In the genomic region with DNA sequence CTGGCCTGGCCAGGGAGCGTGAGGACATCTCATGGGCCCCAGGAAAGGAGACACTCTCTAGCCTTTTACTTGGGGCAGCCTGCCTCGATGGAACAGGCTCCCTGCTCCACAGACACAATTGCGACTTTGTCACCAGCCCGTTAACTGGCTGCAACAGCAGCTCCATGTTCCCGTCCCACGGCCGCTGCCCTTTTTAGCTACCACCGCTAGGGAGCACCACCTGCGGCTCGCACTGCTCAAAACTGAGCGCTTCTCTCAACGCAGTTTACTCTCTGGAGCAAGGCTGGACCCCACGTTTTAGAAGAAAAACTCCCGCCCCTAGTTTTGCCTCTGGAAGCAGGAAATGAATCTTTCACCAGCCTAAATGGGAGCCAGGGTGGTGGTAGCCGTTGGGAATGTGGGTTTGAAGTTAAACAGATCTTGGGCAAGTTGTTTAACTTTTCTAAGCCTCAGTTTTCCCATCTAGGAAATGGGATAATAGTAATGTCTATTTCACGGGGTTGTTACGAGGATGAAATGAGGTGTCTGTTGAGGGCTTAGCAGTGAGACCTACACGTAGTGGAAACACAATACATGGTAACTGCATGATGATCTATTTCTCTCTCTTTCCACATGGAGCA, we compare ENCODE assay signal across 10 cellular contexts. TPM values are rescaled to one million over a fixed set of nuclear protein-coding genes. Genes with fewer than 3 reads are reported as not detected.
DNase-seq lines count a peak whose midpoint lies in the region; ATAC-seq, FAIRE-seq and TF ChIP-seq lines count a peak whose summit lies in the region.
"Had no signal": no experiment of that assay in that cellular context is flagged by ENCODE, and none has a peak within 500 bp of the region (broad histone marks: within the 10 kb centered on the region; RNA-seq: fewer than 3 reads in every experiment).

No MANE protein-coding gene starts in this region.

- peaks cover 6 to 24% (median 15%) of the 10 kb centered on the region in 3 donors for H3K27me3 Mint-ChIP-seq in immature natural killer cell (ENCODE audit: low read depth in 3 of 3)
- H3K27me3 Mint-ChIP-seq in CD8-positive, alpha-beta T cell (ENCODE audit: low read depth): peaks cover 22% of the 10 kb centered on the region

- H3K9me3 ChIP-seq in CD8-positive, alpha-beta T cell (ENCODE audit: low read length): no peaks in the 10 kb centered on the region

- no peaks in the 10 kb centered on the region for H3K36me3 Mint-ChIP-seq in immature natural killer cell
- H3K36me3 Mint-ChIP-seq in CD8-positive, alpha-beta T cell: no peaks in the 10 kb centered on the region

- no peaks in the 10 kb centered on the region for H3K4me1 ChIP-seq in CD8-positive, alpha-beta T cell (ENCODE audit: insufficient read depth, low read length)

- DNase-seq in AG10803 (ENCODE audit: low read depth): no peak
- no peak for DNase-seq in GM12891 (ENCODE audit: insufficient read length, low spot score)
- peak; percentile 6 to 12 for DNase-seq in activated CD4-positive, alpha-beta T cell treated with anti-CD3 and anti-CD28 coated beads, Interleukin-2, amount 50 U/mL, for 48 hours
- peak; percentile 6 for DNase-seq in iris pigment epithelial cell (ENCODE audit: low read depth)
- no peak for DNase-seq in retina
- DNase-seq in immature natural killer cell: no peak
- no peak for DNase-seq in CD8-positive, alpha-beta T cell
- no peak for DNase-seq in NCI-H2196 treated with DMSO at 0.1 percent for 48 hours (lab: John Stamatoyannopoulos, UW; ENCODE audit: unreplicated experiment)
- DNase-seq: activated effector memory CD4-positive, alpha-beta T cell treated with anti-CD3 and anti-CD28 coated beads, Interleukin-2, amount 50 U/mL, for 16 hours; DMS79 treated with DMSO at 0.1 percent for 48 hours had no signal

- peak; percentile 26 for FAIRE-seq in GM12891 (lab: Jason Lieb, UNC)

- H3K4me3 ChIP-seq in AG10803 (ENCODE audit: low read length): no peak overlapping the region
- H3K4me3 ChIP-seq in CD8-positive, alpha-beta T cell (ENCODE audit: low read depth, low read length): no peak overlapping the region

- H3K9me3 Mint-ChIP-seq in immature natural killer cell: peaks cover 0 to 2% (median 0%) of the 10 kb centered on the region in 6 donors
- H3K9me3 Mint-ChIP-seq in CD8-positive, alpha-beta T cell: no peaks in the 10 kb centered on the region

- no peak overlapping the region for H3K27ac ChIP-seq in CD8-positive, alpha-beta T cell (ENCODE audit: low read depth, low read length)

- no peak for ATAC-seq in CD8-positive, alpha-beta T cell

- no peaks in the 10 kb centered on the region for H3K4me1 Mint-ChIP-seq in immature natural killer cell
- H3K4me1 Mint-ChIP-seq in CD8-positive, alpha-beta T cell (ENCODE audit: low read depth): no peaks in the 10 kb centered on the region

- no peaks in the 10 kb centered on the region for H3K36me3 ChIP-seq in CD8-positive, alpha-beta T cell (ENCODE audit: insufficient read depth, low read length)

- peaks cover 3% of the 10 kb centered on the region for H3K27me3 ChIP-seq in CD8-positive, alpha-beta T cell (ENCODE audit: insufficient read depth, low read length)

- H3K4me3 Mint-ChIP-seq in immature natural killer cell: no peak overlapping the region
- H3K4me3 Mint-ChIP-seq in CD8-positive, alpha-beta T cell: no peak overlapping the region

- intact Hi-C loops in CD8-positive, alpha-beta T cell (cut with DNase I, micrococcal nuclease): no loop called here

- H3K27ac Mint-ChIP-seq in immature natural killer cell: no peak overlapping the region
- H3K27ac Mint-ChIP-seq in CD8-positive, alpha-beta T cell: no peak overlapping the region

- peak; percentile 37; the same call in 1 of the 2 replicates for TF ChIP-seq CTCF in AG10803 (conservative IDR thresholded peaks at IDR 0.05; ENCODE audit: low read length)
- TF ChIP-seq CTCF in CD8-positive, alpha-beta T cell (IDR thresholded peaks at IDR 0.05): no peak

- POLR2A ChIA-PET in CD8-positive, alpha-beta T cell (lab: Charles Lee): no interaction called here

- CTCF ChIA-PET in CD8-positive, alpha-beta T cell (lab: Charles Lee): interaction anchor here (1.5 kb wide), 1 partner anchor 12 kb away, joined by 3 read pairs; no protein-coding TSS in a partner anchor

- no peak for TF ChIP-seq POLR2A in GM12891 (IDR thresholded peaks at IDR 0.05; ENCODE audit: low read depth, low read length)

TF ChIP-seq in GM12891, 5 proteins besides CTCF, POLR2A, EP300 and RAD21:
- TF ChIP-seq POLR2AphosphoS5 (IDR thresholded peaks at IDR 0.05; ENCODE audit: low read depth, low read length) (no peak), POU2F2 (IDR thresholded peaks at IDR 0.05; ENCODE audit: low read depth, low read length) (no peak), PAX5 (IDR thresholded peaks at IDR 0.05; ENCODE audit: insufficient read depth, low read length, severe bottlenecking) (no peak), SPI1 (IDR thresholded peaks at IDR 0.05; ENCODE audit: low read depth, low read length) (no peak), TAF1 (IDR thresholded peaks at IDR 0.05; ENCODE audit: low read depth, low read length) (no peak)

RNA-seq across cellular contexts. Expression of a gene that starts 3.5 kb away (rescaled TPM):
- polyA plus RNA-seq in GM12891 (2012; ENCODE audit: low read depth, missing spikeins): not detected
- polyA plus RNA-seq in immature natural killer cell: not detected
- total RNA-seq in CD8-positive, alpha-beta T cell: not detected

Comparison
In these comparisons a context has a peak if more than half of its experiments do, and no peak if none do; other contexts are left out.
1. DNase-seq: peak in activated CD4-positive, alpha-beta T cell treated with anti-CD3 and anti-CD28 coated beads, Interleukin-2, amount 50 U/mL, for 48 hours (2 of 2) and iris pigment epithelial cell (single experiment); none in AG10803 (single experiment), GM12891 (single experiment), retina (single experiment), immature natural killer cell (0 of 3), CD8-positive, alpha-beta T cell (0 of 7) and NCI-H2196 treated with DMSO at 0.1 percent for 48 hours (single experiment).